In the genomic region with DNA sequence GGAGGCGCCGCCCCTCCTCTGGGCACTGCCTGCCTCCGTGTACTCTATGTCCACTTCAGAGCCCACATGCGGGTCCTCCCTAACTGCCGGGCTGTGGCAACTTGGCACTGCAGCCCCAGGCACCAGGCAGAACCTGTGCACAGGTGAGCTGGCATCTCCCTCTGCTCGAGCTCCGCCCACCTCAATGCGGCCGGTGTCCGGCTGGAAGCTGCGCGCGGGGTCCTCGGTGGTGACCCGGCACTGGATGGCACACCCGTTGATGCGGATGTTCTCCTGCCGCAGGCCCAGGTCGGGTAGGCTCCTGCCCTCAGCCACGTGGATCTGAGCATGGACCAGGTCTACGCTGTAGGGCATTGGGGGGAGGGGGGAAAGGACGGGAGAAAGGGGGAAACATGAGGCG, we compare ENCODE assay signal across 28 cellular contexts. TPM values are rescaled to one million over a fixed set of nuclear protein-coding genes. Genes with fewer than 3 reads are reported as not detected.
"Had no signal": no experiment of that assay in that cellular context is flagged by ENCODE, and none has a peak within 500 bp of the region (broad histone marks: within the 10 kb centered on the region; RNA-seq: fewer than 3 reads in every experiment).

No MANE protein-coding gene starts in this region.

- H3K4me1 ChIP-seq: gastrocnemius medialis, heart left ventricle, parathyroid adenoma, prostate gland, right atrium auricular region, sigmoid colon, testis, tibial artery had no signal

- H3K4me3 Mint-ChIP-seq: endodermal cell; memory B cell; naive thymus-derived CD4-positive, alpha-beta T cell; nephron progenitor cell; stimulated activated memory B cell treated with anti-CD40 and anti-IgM and Interleukin-4, amounts not matched to agents 10 μg/mL and 1 μg/mL and 100 μg/mL, for 72 hours; type B pancreatic cell had no signal

- H3K27me3 ChIP-seq: gastrocnemius medialis, heart left ventricle, neutrophil, right atrium auricular region, sigmoid colon, spleen, testis, tibial artery had no signal

- H3K9ac ChIP-seq: parathyroid adenoma had no signal

- H3K27ac Mint-ChIP-seq: endodermal cell; memory B cell; naive thymus-derived CD4-positive, alpha-beta T cell; stimulated activated memory B cell treated with anti-CD40 and anti-IgM and Interleukin-4, amounts not matched to agents 10 μg/mL and 1 μg/mL and 100 μg/mL, for 72 hours; type B pancreatic cell had no signal

- ATAC-seq: esophagus mucosa; gastrocnemius medialis; heart left ventricle; mucosa of descending colon; naive thymus-derived CD4-positive, alpha-beta T cell; stimulated activated memory B cell treated with anti-CD40 and anti-IgM and Interleukin-4, amounts not matched to agents 10 μg/mL and 1 μg/mL and 100 μg/mL, for 72 hours; stimulated activated naive CD8-positive, alpha-beta T cell treated with anti-CD3 and anti-CD28 coated beads, Interleukin-15, Interleukin-2, amounts not matched to agents 100 U/mL and 50 U/mL, for 24 hours had no signal

- H3K4me1 Mint-ChIP-seq: endodermal cell had no signal

- DNase-seq: effector CD8-positive, alpha-beta T cell; endodermal cell; foreskin fibroblast; gastrocnemius medialis; hippocampal formation; islet precursor cell; naive thymus-derived CD4-positive, alpha-beta T cell; nephron progenitor cell; sigmoid colon; spleen; stimulated activated CD4-positive, alpha-beta T cell treated with anti-CD3 and anti-CD28 coated beads, Interleukin-4, amount 100 ng/mL, for 4 hours; stimulated activated naive CD8-positive, alpha-beta T cell treated with anti-CD3 and anti-CD28 coated beads, Interleukin-15, Interleukin-2, amounts not matched to agents 100 U/mL and 50 U/mL, for 24 hours; substantia nigra; testis; tibial artery had no signal

- H3K36me3 Mint-ChIP-seq: memory B cell; stimulated activated memory B cell treated with anti-CD40 and anti-IgM and Interleukin-4, amounts not matched to agents 10 μg/mL and 1 μg/mL and 100 μg/mL, for 72 hours; type B pancreatic cell had no signal

- H3K27me3 Mint-ChIP-seq: naive thymus-derived CD4-positive, alpha-beta T cell; type B pancreatic cell had no signal

- H3K9me3 Mint-ChIP-seq: endodermal cell; memory B cell; naive thymus-derived CD4-positive, alpha-beta T cell; nephron progenitor cell; stimulated activated memory B cell treated with anti-CD40 and anti-IgM and Interleukin-4, amounts not matched to agents 10 μg/mL and 1 μg/mL and 100 μg/mL, for 72 hours; type B pancreatic cell had no signal

- H3K27ac ChIP-seq: epithelial cell of prostate, gastrocnemius medialis, heart left ventricle, neutrophil, parathyroid adenoma, prostate gland, right atrium auricular region, sigmoid colon, skin epidermis, spleen, testis, tibial artery had no signal

- H3K4me3 ChIP-seq: gastrocnemius medialis, heart left ventricle, lung, mucosa of descending colon, prostate gland, right atrium auricular region, sigmoid colon, skin epidermis, spleen, testis, tibial artery had no signal

- H2AFZ ChIP-seq: parathyroid adenoma had no signal

- H3K36me3 ChIP-seq: neutrophil, prostate gland, right atrium auricular region had no signal

- H3K9me3 ChIP-seq: gastrocnemius medialis, heart left ventricle, mucosa of descending colon, neutrophil, prostate gland, right atrium auricular region, sigmoid colon, spleen, testis, tibial artery had no signal

RNA-seq across cellular contexts. Expression of a gene that starts 9.1 kb away (rescaled TPM):
- polyA plus RNA-seq: naive thymus-derived CD4-positive, alpha-beta T cell had no signal
